ENCODE assay signal across 25 cellular contexts in the genomic region with DNA sequence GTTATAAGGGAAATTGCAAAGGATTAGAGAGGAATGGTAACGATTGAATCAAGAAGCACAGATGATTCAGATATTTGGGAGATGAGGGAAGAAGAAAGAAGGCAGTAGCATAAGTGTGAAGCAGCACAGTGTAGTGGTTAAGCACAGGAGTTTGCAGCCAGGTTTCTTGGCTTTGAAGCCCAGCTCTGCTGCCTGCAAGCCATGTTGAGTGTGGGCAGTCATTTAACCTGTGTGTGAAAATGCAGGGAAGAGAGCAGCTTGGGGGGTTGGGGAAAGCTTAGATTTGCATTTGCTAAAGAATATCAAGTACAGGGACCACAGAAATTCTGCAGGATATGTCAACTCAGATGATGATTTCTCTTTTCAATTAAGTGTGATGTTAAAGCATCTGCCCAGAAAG.
"Had no signal": no experiment of that assay in that cellular context is flagged by ENCODE, and none has a peak within 500 bp of the region (broad histone marks: within the 10 kb centered on the region; RNA-seq: fewer than 3 reads in every experiment).

No MANE protein-coding gene starts in this region.

- H3K9me3 Mint-ChIP-seq: activated B cell treated with CpG ODN at 0.5 μM for 24 hours; activated CD4-positive, alpha-beta memory T cell treated with anti-CD3 and anti-CD28 coated beads, Interleukin-2, amount 10 ng/mL, durations not matched to agents 7 days and 5 days; activated T-cell treated with anti-CD3 and anti-CD28 coated beads, Interleukin-2, amount 50 U/mL, for 24 hours; activated T-helper 2 cell treated with anti-CD3 and anti-CD28 coated beads, Interferon-gamma antibody, Interleukin-2, Interleukin-4, amounts not matched to agents 10 μg/mL and 5 μg/mL and 100 μg/mL, durations not matched to agents 14 hours and 24 hours and 36 hours; brain; central memory CD8-positive, alpha-beta T cell had no signal

- H3K4me3 ChIP-seq: K562, PC-9 had no signal

- H3K27me3 Mint-ChIP-seq: activated T-cell treated with anti-CD3 and anti-CD28 coated beads, Interleukin-2, amount 50 U/mL, for 24 hours; central memory CD8-positive, alpha-beta T cell; T-helper 17 cell had no signal

- DNase-seq: activated B cell treated with CpG ODN at 0.5 μM for 24 hours; activated CD4-positive, alpha-beta memory T cell treated with anti-CD3 and anti-CD28 coated beads, Interleukin-2, amount 10 ng/mL, durations not matched to agents 7 days and 5 days; activated CD4-positive, alpha-beta T cell treated with anti-CD3 and anti-CD28 coated beads for 1 hour; activated CD4-positive, alpha-beta T cell treated with anti-CD3 and anti-CD28 coated beads, Interleukin-2, amount 50 U/mL, for 1 hour; activated CD8-positive, alpha-beta memory T cell treated with anti-CD3 and anti-CD28 coated beads, Interleukin-2, amount 50 U/mL, for 48 hours; activated gamma-delta T cell treated with Interleukin-2 at 50 U/mL for 16 hours; activated naive CD4-positive, alpha-beta T cell treated with anti-CD3 and anti-CD28 coated beads, Interleukin-2, amount 50 U/mL, for 16 hours; activated T-cell treated with anti-CD3 and anti-CD28 coated beads, Interleukin-2, amount 50 U/mL, for 24 hours; amygdala; Karpas-422; MM.1S; NCI-H1105; NCI-H1436; NCI-H187; NCI-H2081; NCI-H446; NCI-H524; PC-9; SIG-M5; T-helper 17 cell; T-helper 9 cell had no signal

- ATAC-seq: K562, T-helper 17 cell had no signal

- H2AFZ ChIP-seq: PC-9 had no signal

- H3K4me2 ChIP-seq: PC-9 had no signal

- H3K36me3 Mint-ChIP-seq: brain had no signal

- H3K4me1 Mint-ChIP-seq: brain had no signal

- H3K27ac ChIP-seq: PC-9 had no signal

- H3K4me3 Mint-ChIP-seq: activated B cell treated with CpG ODN at 0.5 μM for 24 hours; activated CD4-positive, alpha-beta memory T cell treated with anti-CD3 and anti-CD28 coated beads, Interleukin-2, amount 10 ng/mL, durations not matched to agents 7 days and 5 days; activated T-cell treated with anti-CD3 and anti-CD28 coated beads, Interleukin-2, amount 50 U/mL, for 24 hours; brain; central memory CD8-positive, alpha-beta T cell; T-helper 17 cell had no signal

- H3K27ac Mint-ChIP-seq: activated B cell treated with CpG ODN at 0.5 μM for 24 hours; activated CD4-positive, alpha-beta memory T cell treated with anti-CD3 and anti-CD28 coated beads, Interleukin-2, amount 10 ng/mL, durations not matched to agents 7 days and 5 days; activated T-cell treated with anti-CD3 and anti-CD28 coated beads, Interleukin-2, amount 50 U/mL, for 24 hours; brain had no signal
